26 cellular contexts compared by ENCODE assay signal in the genomic region with DNA sequence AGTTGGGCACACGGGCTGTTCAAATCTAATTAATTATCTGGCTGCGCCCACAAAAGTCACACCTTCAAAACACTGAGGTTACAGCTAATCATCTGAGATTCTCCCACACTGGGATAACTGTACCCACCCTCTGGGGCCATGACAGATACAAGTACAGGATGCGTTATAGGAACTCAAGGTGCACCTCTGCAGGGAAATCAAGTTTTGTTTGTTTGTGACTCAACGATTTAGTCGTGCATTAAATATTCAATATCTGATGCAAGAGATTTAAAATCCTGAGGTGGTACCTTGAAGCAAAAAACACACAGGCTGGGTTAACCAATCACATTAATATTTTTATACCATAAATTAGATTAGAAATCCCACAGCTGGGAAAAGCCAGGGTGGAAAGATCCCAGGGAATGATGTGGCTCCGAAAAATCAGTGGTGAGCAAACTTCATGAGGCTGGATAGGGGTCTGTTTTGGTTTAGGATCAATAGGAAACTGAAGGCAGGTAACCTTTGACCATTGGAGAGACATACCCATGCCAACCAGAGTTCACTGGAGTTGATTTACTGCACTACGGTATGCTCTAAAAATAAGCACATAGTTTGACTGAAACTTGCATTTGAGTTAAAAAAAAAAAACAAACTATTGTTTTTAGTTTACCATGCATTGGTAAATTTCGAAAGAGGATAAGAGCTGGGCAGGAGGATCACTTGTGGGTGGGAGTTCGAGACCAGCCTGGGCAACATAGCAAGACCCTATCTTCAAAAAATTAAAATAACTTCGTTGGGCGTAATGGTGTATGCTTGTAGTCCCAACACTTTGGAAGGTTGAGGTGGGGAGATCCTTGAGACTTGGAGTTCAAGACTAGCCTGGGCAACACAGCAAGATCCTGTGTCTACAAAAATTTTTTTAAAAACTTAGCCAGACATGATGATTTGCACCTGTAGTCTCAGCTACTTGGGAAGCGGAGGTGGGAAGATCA. TPM values are rescaled to one million over a fixed set of nuclear protein-coding genes. Genes with fewer than 3 reads are reported as not detected.
DNase-seq lines count a peak whose midpoint lies in the region; ATAC-seq, FAIRE-seq and TF ChIP-seq lines count a peak whose summit lies in the region.
"Had no signal": no experiment of that assay in that cellular context is flagged by ENCODE, and none has a peak within 500 bp of the region (broad histone marks: within the 10 kb centered on the region; RNA-seq: fewer than 3 reads in every experiment).

No MANE protein-coding gene starts in this region.

- ATAC-seq in K562, result no peak
- peak; percentile 38 for ATAC-seq in esophagus mucosa
- ATAC-seq in GM18907 (IDR thresholded peaks at IDR 0.05; ENCODE audit: unreplicated experiment), result no peak
- ATAC-seq: PC-3 had no signal

- H3K4me2 ChIP-seq in K562 (ENCODE audit: insufficient read depth, low read length), result no peak overlapping the region
- H3K4me2 ChIP-seq: BLaER1 had no signal

- H3K27ac ChIP-seq in HEK293 (ENCODE audit: extremely low read depth, low read depth, low read length) (no peak overlapping the region), K562 (ENCODE audit: extremely low read depth, low read depth, low read length) (no peak overlapping the region), liver (ENCODE audit: low read depth in 1 of 2, low read length in 2 of 2) (peak overlapping the region; percentile 88 to 91)
- H3K27ac ChIP-seq: BLaER1, SJSA1 had no signal

- H3K36me3 ChIP-seq in HEK293 (ENCODE audit: control insufficient read depth in 2 of 2, insufficient read depth in 1 of 2, low read length in 2 of 2) (no peaks in the 10 kb centered on the region; a peak in 1 of 3 replicates), K562 (ENCODE audit: control insufficient read depth, insufficient read depth, low read length) (no peaks in the 10 kb centered on the region), liver (ENCODE audit: control insufficient read depth in 4 of 4, insufficient read depth in 3 of 4, low read depth in 1 of 4, low read length in 3 of 4) (no peaks in the 10 kb centered on the region)
- H3K36me3 ChIP-seq: BLaER1, HAP-1, MG63, SJSA1 had no signal

- TF ChIP-seq POLR2A in K562 (conservative IDR thresholded peaks at IDR 0.05), result no peak

- H3K9me3 ChIP-seq in HEK293 (ENCODE audit: control insufficient read depth, insufficient read depth, low read depth, low read length) (no peaks in the 10 kb centered on the region; the same call in 1 of the 2 replicates), K562 (replicated peaks; ENCODE audit: control insufficient read depth, insufficient read depth, low read depth, low read length) (no peaks in the 10 kb centered on the region), liver (ENCODE audit: control insufficient read depth in 4 of 4, low read length in 3 of 4) (no peaks in the 10 kb centered on the region)
- H3K9me3 ChIP-seq: BLaER1, HAP-1, MG63, SJSA1 had no signal

- H2AFZ ChIP-seq in K562 (ENCODE audit: low read depth, low read length), result no peak overlapping the region

- TF ChIP-seq CTCF in HEK293 (tag by site-specific recombination; IDR thresholded peaks at IDR 0.05) (no peak), K562 (IDR thresholded peaks at IDR 0.05 in 2 of 3, conservative IDR thresholded peaks at IDR 0.05 in 1 of 3; ENCODE audit: insufficient read depth in 2 of 3, low read depth in 1 of 3, low read length in 3 of 3) (no peak), liver (IDR thresholded peaks at IDR 0.05; ENCODE audit: low read depth, low read length, missing input control) (no peak)

- no peaks in the 10 kb centered on the region for H4K20me1 ChIP-seq in K562 (replicated peaks; ENCODE audit: control insufficient read depth, insufficient read depth, low read length)
- H4K20me1 ChIP-seq: BLaER1 had no signal

- H3K4me3 ChIP-seq in HEK293 (ENCODE audit: low read depth, low read length) (no peak overlapping the region), K562 (no peak overlapping the region), liver (ENCODE audit: low read depth in 1 of 3, low read length in 3 of 3) (no peak overlapping the region)
- H3K4me3 ChIP-seq: BLaER1, HAP-1, MG63, SJSA1 had no signal

- TF ChIP-seq RAD21 in K562 (CRISPR knock-in tag; conservative IDR thresholded peaks at IDR 0.05 in 1 of 2, IDR thresholded peaks at IDR 0.05 in 1 of 2) (no peak), liver (IDR thresholded peaks at IDR 0.05) (peak; percentile 37 to 57)

- no peak for TF ChIP-seq EP300 in K562 (IDR thresholded peaks at IDR 0.05; ENCODE audit: low read length)

- CTCF ChIA-PET in HEK293 (lab: Yijun Ruan, JAX), result interaction anchor here (0.6 to 2.3 kb wide), 13 partner anchors 9 to 525 kb away, joined by 3 to 10 read pairs (median 4); no protein-coding TSS in a partner anchor
- CTCF ChIA-PET in K562 (lab: Yijun Ruan, JAX; ENCODE audit: low intra/inter-chr PET ratio), result no interaction called here

- H3K27me3 ChIP-seq in K562 (ENCODE audit: control insufficient read depth in 2 of 2, insufficient read depth in 2 of 2, low read length in 2 of 2) (peaks cover 18 to 25% of the 10 kb centered on the region in 2 experiments), liver (ENCODE audit: control insufficient read depth in 4 of 4, insufficient read depth in 4 of 4, low read length in 3 of 4) (no peaks in the 10 kb centered on the region)
- H3K27me3 ChIP-seq: BLaER1 had no signal

- BruUV-seq in K562 (replicated peaks; lab: Mats Ljungman, UMichigan), result no TSS peak

- 13% methylated on average over 12 of the region's 12 CpGs for WGBS in K562 (ENCODE audit: insufficient coverage, low coverage, missing lambda C conversion rate)
- WGBS in liver, result 55% methylated on average over 12 of the region's 12 CpGs

- POLR2A ChIA-PET in HEK293 (lab: Yijun Ruan, JAX) (interaction anchor here (1.0 to 1.4 kb wide), 2 partner anchors 46 to 47 kb away, joined by 3 to 4 read pairs; partner anchors contain the start of gene CEBPA), K562 (lab: Yijun Ruan, JAX) (interaction anchor here (1.1 to 2.3 kb wide), 7 partner anchors 9 to 49 kb away, joined by 3 to 11 read pairs (median 6); partner anchors contain the start of gene CEBPG)

- intact Hi-C loops in K562 (cut with micrococcal nuclease), result no loop called here

- no peak for FAIRE-seq in K562 (lab: Jason Lieb, UNC)
- FAIRE-seq: GM12892, GM18507 had no signal

- in situ Hi-C loops in K562 (cut with MboI), result no loop called here

- H3K79me2 ChIP-seq in K562 (ENCODE audit: control insufficient read depth, insufficient read depth, low read length), result no peaks in the 10 kb centered on the region

- no peaks in the 10 kb centered on the region for H3K9me1 ChIP-seq in K562 (ENCODE audit: control insufficient read depth, insufficient read depth, low read length)

- no peak overlapping the region for H3K9ac ChIP-seq in K562 (ENCODE audit: insufficient read depth in 1 of 2, low read depth in 2 of 2, low read length in 2 of 2)
- H3K9ac ChIP-seq in liver (ENCODE audit: low read depth in 1 of 2, low read length in 2 of 2), result peak overlapping the region in 1 of 2 donors; percentile 15
- H3K9ac ChIP-seq: BLaER1 had no signal

- H3K4me1 ChIP-seq in HEK293 (ENCODE audit: control insufficient read depth, insufficient read depth, low read length) (peaks cover 21% of the 10 kb centered on the region), K562 (replicated peaks in 1 of 2; ENCODE audit: control insufficient read depth in 2 of 2, insufficient read depth in 2 of 2, low read length in 2 of 2) (peaks cover 0 to 7% of the 10 kb centered on the region in 2 experiments; a peak in 1 of 5 replicates), liver (ENCODE audit: control insufficient read depth in 4 of 4, insufficient read depth in 4 of 4, low read length in 3 of 4) (peaks cover 4 to 24% (median 18%) of the 10 kb centered on the region in 4 donors)
- H3K4me1 ChIP-seq: BLaER1, SJSA1 had no signal

- DNase-seq in K562 (ENCODE audit: extremely low read depth in 1 of 4, low spot score in 3 of 4) (no peak), islet precursor cell (no peak), T1000 (lab: John Stamatoyannopoulos, UW) (no peak)
- no peak for DNase-seq in activated CD4-positive, alpha-beta T cell treated with anti-CD3 and anti-CD28 coated beads for 4 hours
- DNase-seq: CD4-positive, CD25-positive, alpha-beta regulatory T cell; DMS153; DND-41; KBM-7; NCI-H1105 treated with DMSO at 0.1 percent for 48 hours; NCI-H146; NCI-H2029; NCI-H526; NCI-H82; NK-92 treated with Interleukin-12 subunit alpha and Interleukin-12 subunit beta, amount 100 ng/mL, for 24 hours; Right ventricle myocardium superior had no signal

RNA-seq across cellular contexts. Expression of gene CEBPG, which starts 23.9 kb away (rescaled TPM):
- total RNA-seq in K562 (2011; cell fraction: chromatin; rRNA removed; ENCODE audit: low replicate concordance), result 10.0 and 38.4 TPM in 2 replicates
- 8.7 and 12.4 TPM in 2 replicates for total RNA-seq in K562 (2011; cell fraction: nucleolus; rRNA removed)
- 16.9 and 22.7 TPM in 2 replicates for total RNA-seq in K562 (2011; cell fraction: nucleoplasm; rRNA removed)
- total RNA-seq in K562 (2014; rRNA removed), result 29.7 and 31.2 TPM in 2 replicates
- 34.9 and 42.3 TPM in 2 replicates for total RNA-seq in K562 (2014; rRNA removed; fragmentation: Illumina TruSeq; extraction: Trizol)
- 15.0 and 17.3 TPM in 2 replicates for total RNA-seq in K562 (2015; rRNA removed; fragmentation: Illumina TruSeq; extraction: Trizol)
- 29.7 and 34.6 TPM in 2 replicates for total RNA-seq in K562 (2021)
- polyA plus RNA-seq in K562 (2011; rRNA removed), result 30.9 and 31.2 TPM in 2 replicates
- 9.2 and 18.2 TPM in 2 replicates for polyA plus RNA-seq in K562 (2011; cell fraction: cytosol; rRNA removed)
- 11.6 and 23.1 TPM in 2 replicates for polyA plus RNA-seq in K562 (2011; cell fraction: nucleus; rRNA removed)
- polyA plus RNA-seq in K562 (2012), result 16.1 and 50.7 TPM in 2 replicates
- polyA plus RNA-seq in K562 (2014; fragmentation: Illumina TruSeq; extraction: Trizol), result 28.8 and 30.1 TPM in 2 replicates
- 1 to 10 TPM; 9.5 to 9.8 TPM for polyA plus RNA-seq in K562 (2014; fragmentation: Nextera tagmentation; extraction: Ambion mirVana)
- 30.2 and 33.0 TPM in 2 replicates for polyA plus RNA-seq in K562 (2014; rRNA removed)
- polyA minus RNA-seq in K562 (2011; rRNA and poly(A)+ RNA removed), result 31.5 and 41.1 TPM in 2 replicates
- polyA minus RNA-seq in K562 (2011; cell fraction: cytosol; rRNA and poly(A)+ RNA removed), result 10.6 and 12.5 TPM in 2 replicates
- polyA minus RNA-seq in K562 (2011; cell fraction: nucleus; rRNA and poly(A)+ RNA removed), result 7.7 and 21.0 TPM in 2 replicates
- 26.5 TPM for total RNA-seq in esophagus mucosa
- 10 to 100 TPM; 18.0 to 36.1 TPM for total RNA-seq in liver
- polyA plus RNA-seq in liver, result 10 to 100 TPM; 16.9 to 30.3 TPM

RNA-seq across cellular contexts. Expression of gene CEBPA, which starts 47.3 kb away (rescaled TPM):
- total RNA-seq in K562 (2011; cell fraction: chromatin; rRNA removed; ENCODE audit: low replicate concordance), result 0.35 and 0.44 TPM in 2 replicates
- total RNA-seq in K562 (2011; cell fraction: nucleolus; rRNA removed), result 0.67 and 1.3 TPM in 2 replicates
- 0.59 and 0.61 TPM in 2 replicates for total RNA-seq in K562 (2011; cell fraction: nucleoplasm; rRNA removed)
- total RNA-seq in K562 (2014; rRNA removed) (0.57 and 0.59 TPM in 2 replicates), K562 (2014; rRNA removed; fragmentation: Illumina TruSeq; extraction: Trizol) (0.07 and 0.13 TPM in 2 replicates), K562 (2015; rRNA removed; fragmentation: Illumina TruSeq; extraction: Trizol) (0.11 TPM in 1 of 2 replicates, not detected in the other), K562 (2021) (0.49 and 0.53 TPM in 2 replicates), esophagus mucosa (18.3 TPM), liver (10 to 100 TPM; 70.0 to 95.5 TPM)
- polyA plus RNA-seq in K562 (2011; rRNA removed) (0.15 and 0.20 TPM in 2 replicates), K562 (2014; fragmentation: Illumina TruSeq; extraction: Trizol) (0.15 and 0.21 TPM in 2 replicates), K562 (2014; fragmentation: Nextera tagmentation; extraction: Ambion mirVana) (under 1 TPM in 1 of 2 experiments, not detected in 1; 0.03 TPM), K562 (2014; rRNA removed) (0.15 and 0.26 TPM in 2 replicates), liver (100 to 1,000 TPM in 1 of 2 donors, 10 to 100 TPM in 1; 32.9 to 112 TPM)
- polyA plus RNA-seq in K562 (2011; cell fraction: cytosol; rRNA removed), result 0.19 and 0.73 TPM in 2 replicates
- polyA plus RNA-seq in K562 (2011; cell fraction: nucleus; rRNA removed), result 0.17 and 0.23 TPM in 2 replicates
- 0.12 and 0.51 TPM in 2 replicates for polyA plus RNA-seq in K562 (2012)
- polyA minus RNA-seq in K562 (2011; rRNA and poly(A)+ RNA removed), result 0.18 and 0.24 TPM in 2 replicates
- polyA minus RNA-seq in K562 (2011; cell fraction: cytosol; rRNA and poly(A)+ RNA removed), result not detected in 2 replicates
- 0.40 and 0.67 TPM in 2 replicates for polyA minus RNA-seq in K562 (2011; cell fraction: nucleus; rRNA and poly(A)+ RNA removed)

Comparison
In these comparisons a context has a peak if more than half of its experiments do, and no peak if none do; other contexts are left out.
1. H3K27ac ChIP-seq: peak in liver (2 of 2); none in HEK293 (single experiment) and K562 (single experiment).
2. Of the 44 proteins assayed by ChIP-seq in both K562 and HEK293: peak only in K562: none; only in HEK293: REST; in both: ZNF121; in neither: 42.